In genomic region chr7:47435889-47436312, GRCh38 we compare ENCODE assay signal across 8 cellular contexts.
DNase-seq lines count a peak whose midpoint lies in the region; ATAC-seq and TF ChIP-seq lines count a peak whose summit lies in the region.

No MANE protein-coding gene starts in this region.

- H3K9me3 ChIP-seq in lower lobe of right lung (no peaks in the 10 kb centered on the region), aorta (ENCODE audit: control insufficient read depth, low read length) (no peaks in the 10 kb centered on the region)

- H3K27ac ChIP-seq in lower lobe of right lung (no peak overlapping the region), aorta (ENCODE audit: low read depth in 1 of 2, low read length in 2 of 2) (no peak overlapping the region)

- intact Hi-C loops in lower lobe of right lung (cut with DNase I), result loop anchor here (10.0 kb wide), 1 partner anchor 369 kb away; no protein-coding TSS in a partner anchor
- intact Hi-C loops in aorta (cut with DNase I), result loop anchor here (5.0 kb wide), 3 partner anchors 146 to 381 kb away; partner anchors contain the start of gene TNS3 (in 1 of the 2)

- ATAC-seq in lower lobe of right lung, result peak; percentile 75 to 81
- ATAC-seq in aorta (ENCODE audit: low FRiP score), result peak; percentile 74

- 4 to 5% methylated on average over 5 of the region's 5 CpGs for WGBS in aorta, 2 donors

- peaks cover 42% of the 10 kb centered on the region for H3K36me3 ChIP-seq in lower lobe of right lung
- H3K36me3 ChIP-seq in aorta (ENCODE audit: control insufficient read depth in 1 of 2, insufficient read depth in 2 of 2, low read length in 1 of 2), result peaks cover 0 to 1% of the 10 kb centered on the region in 2 donors

- no peak overlapping the region for H3K4me3 ChIP-seq in lower lobe of right lung
- H3K4me3 ChIP-seq in aorta (ENCODE audit: low read length in 2 of 2), result no peak overlapping the region

- peak; percentile 71 for TF ChIP-seq CTCF in lower lobe of right lung (IDR thresholded peaks at IDR 0.05)

- H3K27me3 ChIP-seq in lower lobe of right lung (ENCODE audit: low read depth) (no peaks in the 10 kb centered on the region), aorta (ENCODE audit: control insufficient read depth in 1 of 2, insufficient read depth in 2 of 2, low read length in 1 of 2) (no peaks in the 10 kb centered on the region)

- DNase-seq in NCI-H82 (lab: John Stamatoyannopoulos, UW), result peak; percentile 66
- no peak for DNase-seq in NCI-H82 treated with DMSO at 0.1 percent for 48 hours (lab: John Stamatoyannopoulos, UW; ENCODE audit: unreplicated experiment)
- DNase-seq in NCI-H69 (lab: John Stamatoyannopoulos, UW), result peak; percentile 73
- peak; percentile 96 for DNase-seq in dedifferentiated amniotic fluid mesenchymal stem cell (ENCODE audit: extremely low spot score)
- DNase-seq in lower lobe of right lung, result no peak
- peak; percentile 77 to 86 for DNase-seq in aorta
- no peak for DNase-seq in SHP77 treated with DMSO at 0.1 percent for 48 hours (lab: John Stamatoyannopoulos, UW)
- DNase-seq in T-helper 2 cell, result no peak

- H3K4me1 ChIP-seq in lower lobe of right lung (peaks cover 5% of the 10 kb centered on the region), aorta (ENCODE audit: control insufficient read depth in 1 of 2, insufficient read depth in 2 of 2, low read length in 2 of 2) (no peaks in the 10 kb centered on the region)

Comparison
In these comparisons a context has a peak if more than half of its experiments do, and no peak if none do; other contexts are left out.
1. DNase-seq: peak in NCI-H82 (single experiment), NCI-H69 (single experiment), dedifferentiated amniotic fluid mesenchymal stem cell (single experiment) and aorta (2 of 2); none in NCI-H82 treated with DMSO at 0.1 percent for 48 hours (single experiment), lower lobe of right lung (single experiment), SHP77 treated with DMSO at 0.1 percent for 48 hours (single experiment) and T-helper 2 cell (0 of 5).